Comparison of ENCODE assay signal across 35 cellular contexts in genomic region chr2:121316986-121317385, GRCh38. TPM values are rescaled to one million over a fixed set of nuclear protein-coding genes. Genes with fewer than 3 reads are reported as not detected.
"Had no signal": no experiment of that assay in that cellular context is flagged by ENCODE, and none has a peak within 500 bp of the region (broad histone marks: within the 10 kb centered on the region; RNA-seq: fewer than 3 reads in every experiment).

No MANE protein-coding gene starts in this region.

- H3K27me3 Mint-ChIP-seq: activated naive CD8-positive, alpha-beta T cell treated with anti-CD3 and anti-CD28 coated beads for 36 hours had no signal

- H3K4me1 ChIP-seq: Peyer's patch had no signal

- H3K4me3 ChIP-seq: Peyer's patch had no signal

- H3K9me3 Mint-ChIP-seq: activated B cell treated with CpG ODN at 0.5 μM for 24 hours; activated CD4-positive, alpha-beta memory T cell treated with anti-CD3 and anti-CD28 coated beads for 36 hours; activated naive CD8-positive, alpha-beta T cell treated with anti-CD3 and anti-CD28 coated beads for 36 hours; activated T-helper 1 cell treated with anti-CD3 and anti-CD28 coated beads, Interleukin-12 subunit alpha, Interleukin-12 subunit beta, Interleukin-2, Interleukin-4 antibody, amounts not matched to agents 30 ng/mL and 10 ng/mL and 1 ng/mL, durations not matched to agents 14 hours and 24 hours and 36 hours had no signal

- H3K9me3 ChIP-seq: Peyer's patch had no signal

- H3K36me3 Mint-ChIP-seq: activated CD4-positive, alpha-beta memory T cell treated with anti-CD3 and anti-CD28 coated beads for 36 hours; activated CD8-positive, alpha-beta memory T cell treated with anti-CD3 and anti-CD28 coated beads, Interleukin-2, amount 10 ng/mL, durations not matched to agents 7 days and 5 days; activated naive CD8-positive, alpha-beta T cell treated with anti-CD3 and anti-CD28 coated beads for 36 hours had no signal

- H3K27me3 ChIP-seq: brain microvascular endothelial cell, Peyer's patch had no signal

- ATAC-seq: activated CD8-positive, alpha-beta memory T cell treated with anti-CD3 and anti-CD28 coated beads, Interleukin-2, amount 10 ng/mL, durations not matched to agents 7 days and 5 days; PC-3 had no signal

- H3K27ac ChIP-seq: brain microvascular endothelial cell, KMS-11, Peyer's patch, VCaP had no signal

- H3K4me1 Mint-ChIP-seq: activated B cell treated with CpG ODN at 0.5 μM for 24 hours; activated CD8-positive, alpha-beta memory T cell treated with anti-CD3 and anti-CD28 coated beads, Interleukin-2, amount 10 ng/mL, durations not matched to agents 7 days and 5 days; activated naive CD8-positive, alpha-beta T cell treated with anti-CD3 and anti-CD28 coated beads for 36 hours had no signal

- H3K4me3 Mint-ChIP-seq: activated B cell treated with CpG ODN at 0.5 μM for 24 hours; activated CD4-positive, alpha-beta memory T cell treated with anti-CD3 and anti-CD28 coated beads for 36 hours; activated CD8-positive, alpha-beta memory T cell treated with anti-CD3 and anti-CD28 coated beads, Interleukin-2, amount 10 ng/mL, durations not matched to agents 7 days and 5 days; activated naive CD8-positive, alpha-beta T cell treated with anti-CD3 and anti-CD28 coated beads for 36 hours; activated T-helper 1 cell treated with anti-CD3 and anti-CD28 coated beads, Interleukin-12 subunit alpha, Interleukin-12 subunit beta, Interleukin-2, Interleukin-4 antibody, amounts not matched to agents 30 ng/mL and 10 ng/mL and 1 ng/mL, durations not matched to agents 14 hours and 24 hours and 36 hours had no signal

- DNase-seq: activated B cell treated with CpG ODN at 0.5 μM for 24 hours; activated CD4-positive, alpha-beta memory T cell treated with anti-CD3 and anti-CD28 coated beads for 36 hours; activated CD4-positive, alpha-beta T cell treated with anti-CD3 and anti-CD28 coated beads for 4 hours; activated CD4-positive, alpha-beta T cell treated with anti-CD3 and anti-CD28 coated beads, Interleukin-2, amount 50 U/mL, for 1 hour; activated CD4-positive, CD25-positive, alpha-beta regulatory T cell treated with anti-CD3 and anti-CD28 coated beads, Interleukin-2, amount 50 U/mL, for 72 hours; activated CD8-positive, alpha-beta memory T cell treated with anti-CD3 and anti-CD28 coated beads, Interleukin-2, amount 10 ng/mL, durations not matched to agents 7 days and 5 days; activated naive CD4-positive, alpha-beta T cell; activated naive CD4-positive, alpha-beta T cell treated with anti-CD3 and anti-CD28 coated beads, Interleukin-2, amount 50 U/mL, for 16 hours; activated naive CD8-positive, alpha-beta T cell treated with anti-CD3 and anti-CD28 coated beads for 36 hours; activated T-cell treated with anti-CD3 and anti-CD28 coated beads, Interleukin-2, amount 50 U/mL, for 1 hour; amniotic stem cell; aorta; brain microvascular endothelial cell; MM.1S; MV-4-11; NCI-H1092; NCI-H1436 treated with DMSO at 0.1 percent for 48 hours; NCI-H1694 treated with DMSO at 0.1 percent for 48 hours; NCI-H2029; NCI-H2107; NCI-H2171; NCI-H510A; NCI-H526; NCI-H748 treated with DMSO at 0.1 percent for 48 hours; NK-92 treated with Interleukin-12 subunit alpha and Interleukin-12 subunit beta, amount 100 ng/mL, for 24 hours; PC-3; RPMI8226; SW 1271; T-helper 1 cell; T-helper 2 cell; T-helper 9 cell had no signal

- H3K36me3 ChIP-seq: brain microvascular endothelial cell, Peyer's patch had no signal

- H3K27ac Mint-ChIP-seq: activated B cell treated with CpG ODN at 0.5 μM for 24 hours; activated CD4-positive, alpha-beta memory T cell treated with anti-CD3 and anti-CD28 coated beads for 36 hours; activated CD8-positive, alpha-beta memory T cell treated with anti-CD3 and anti-CD28 coated beads, Interleukin-2, amount 10 ng/mL, durations not matched to agents 7 days and 5 days; activated naive CD8-positive, alpha-beta T cell treated with anti-CD3 and anti-CD28 coated beads for 36 hours; activated T-helper 1 cell treated with anti-CD3 and anti-CD28 coated beads, Interleukin-12 subunit alpha, Interleukin-12 subunit beta, Interleukin-2, Interleukin-4 antibody, amounts not matched to agents 30 ng/mL and 10 ng/mL and 1 ng/mL, durations not matched to agents 14 hours and 24 hours and 36 hours had no signal

RNA-seq across cellular contexts. Expression of gene TFCP2L1, which starts 32.0 kb away (rescaled TPM):
- total RNA-seq: activated T-helper 1 cell treated with anti-CD3 and anti-CD28 coated beads, Interleukin-12 subunit alpha, Interleukin-12 subunit beta, Interleukin-2, Interleukin-4 antibody, amounts not matched to agents 30 ng/mL and 10 ng/mL and 1 ng/mL, durations not matched to agents 14 hours and 24 hours and 36 hours had no signal
